8 cellular contexts compared by ENCODE assay signal in genomic region chr11:74988541-74989268, GRCh38. TPM values are rescaled to one million over a fixed set of nuclear protein-coding genes. Genes with fewer than 3 reads are reported as not detected.
DNase-seq lines count a peak whose midpoint lies in the region; ATAC-seq and TF ChIP-seq lines count a peak whose summit lies in the region.

Gene NEU3 (plus strand): TSS chr11:74988933. CDS start chr11:74989061, 128 bp downstream.

- H3K9ac ChIP-seq in KMS-11 = peak within 1 kb of the TSS; percentile 73
- H3K9ac ChIP-seq in fibroblast of lung (ENCODE audit: insufficient read depth, low read length) = peak within 1 kb of the TSS; percentile 74

- H3K27ac ChIP-seq in KMS-11 = peak within 1 kb of the TSS; percentile 40
- H3K27ac ChIP-seq in Peyer's patch = peak within 1 kb of the TSS; percentile 35 to 74 (median 64)
- peak within 1 kb of the TSS; percentile 66 for H3K27ac ChIP-seq in fibroblast of lung (ENCODE audit: insufficient read depth, low read length)

- no peak for TF ChIP-seq POLR2A in Peyer's patch (IDR thresholded peaks at IDR 0.05)

- POLR2A ChIA-PET in naive thymus-derived CD8-positive, alpha-beta T cell (lab: Charles Lee) = interaction anchor here (1.0 to 1.5 kb wide), 4 partner anchors 36 to 152 kb away, joined by 3 to 6 read pairs (median 4); partner anchors contain the start of genes SPCS2 and XRRA1

- H4K20me1 ChIP-seq in KMS-11 (ENCODE audit: insufficient read depth) = no peaks in the 10 kb centered on the region
- no peaks in the 10 kb centered on the region for H4K20me1 ChIP-seq in fibroblast of lung (ENCODE audit: control insufficient read depth, extremely low read depth, insufficient read depth, low read length)

- peak; percentile 87 for DNase-seq in DMS79 treated with DMSO at 0.1 percent for 48 hours (lab: John Stamatoyannopoulos, UW)
- peak; percentile 86 to 94 (median 90) for DNase-seq in Peyer's patch
- peak; percentile 84 to 91 for DNase-seq in activated T-cell treated with anti-CD3 and anti-CD28 coated beads, Interleukin-2, amount 50 U/mL, for 72 hours
- DNase-seq in fibroblast of lung (ENCODE audit: low read depth in 2 of 2) = peak; percentile 75 to 79
- peak; percentile 69 to 89 (median 80) for DNase-seq in naive thymus-derived CD8-positive, alpha-beta T cell
- DNase-seq in stimulated activated naive CD4-positive, alpha-beta T cell (lab: John Stamatoyannopoulos, UW) = peak; percentile 65 to 81 (median 74)

- H3K36me3 Mint-ChIP-seq in activated T-cell treated with anti-CD3 and anti-CD28 coated beads, Interleukin-2, amount 50 U/mL, for 72 hours (ENCODE audit: insufficient read depth in 2 of 2) = peaks cover 0 to 3% of the 10 kb centered on the region in 2 donors
- peaks cover 0 to under 1% (median 0%) of the 10 kb centered on the region in 3 donors for H3K36me3 Mint-ChIP-seq in naive thymus-derived CD8-positive, alpha-beta T cell

- no peaks in the 10 kb centered on the region for H3K9me3 Mint-ChIP-seq in activated T-cell treated with anti-CD3 and anti-CD28 coated beads, Interleukin-2, amount 50 U/mL, for 72 hours
- H3K9me3 Mint-ChIP-seq in naive thymus-derived CD8-positive, alpha-beta T cell = no peaks in the 10 kb centered on the region

- peak within 1 kb of the TSS; percentile 82 for H3K4me2 ChIP-seq in KMS-11
- peak within 1 kb of the TSS; percentile 93 for H3K4me2 ChIP-seq in fibroblast of lung (ENCODE audit: extremely low read depth, insufficient read depth, low read length)

- ATAC-seq in GM21737 (IDR thresholded peaks at IDR 0.05; ENCODE audit: unreplicated experiment) = peak; percentile 83
- peak; percentile 96 to 98 for ATAC-seq in activated T-cell treated with anti-CD3 and anti-CD28 coated beads, Interleukin-2, amount 50 U/mL, for 72 hours (replicated peaks in 1 of 2)
- ATAC-seq in naive thymus-derived CD8-positive, alpha-beta T cell = peak; percentile 96

- no peaks in the 10 kb centered on the region for H3K27me3 ChIP-seq in KMS-11 (ENCODE audit: insufficient read depth, low read depth)
- no peaks in the 10 kb centered on the region for H3K27me3 ChIP-seq in Peyer's patch
- no peaks in the 10 kb centered on the region for H3K27me3 ChIP-seq in fibroblast of lung (ENCODE audit: control insufficient read depth, insufficient read depth, low read length)

- 0 out of 2 replicates have a peak, but pooled peaks cover 12% of the 10 kb centered on the region for H3K79me2 ChIP-seq in KMS-11 (ENCODE audit: insufficient read depth, low read depth)
- H3K79me2 ChIP-seq in fibroblast of lung (ENCODE audit: control insufficient read depth, insufficient read depth, low read length) = no peaks in the 10 kb centered on the region

- H3K4me1 Mint-ChIP-seq in activated T-cell treated with anti-CD3 and anti-CD28 coated beads, Interleukin-2, amount 50 U/mL, for 72 hours (ENCODE audit: low read depth) = peaks cover 34% of the 10 kb centered on the region
- H3K4me1 Mint-ChIP-seq in naive thymus-derived CD8-positive, alpha-beta T cell = peaks cover 16 to 34% (median 30%) of the 10 kb centered on the region in 4 donors

- no peak within 1 kb of the TSS for H3K4me3 ChIP-seq in KMS-11 (IDR thresholded peaks at IDR 0.05; ENCODE audit: insufficient read depth, low read depth, low read length)
- peak within 1 kb of the TSS; percentile 58 to 75 (median 64) for H3K4me3 ChIP-seq in Peyer's patch
- peak within 1 kb of the TSS; percentile 79 to 88 (median 83) for H3K4me3 ChIP-seq in fibroblast of lung (replicated peaks in 1 of 4; ENCODE audit: control extremely low read depth in 1 of 4, insufficient read depth in 1 of 4, low read depth in 3 of 4, low read length in 4 of 4)

- H2AFZ ChIP-seq in KMS-11 (ENCODE audit: low read depth) (peak within 1 kb of the TSS; percentile 80), fibroblast of lung (ENCODE audit: low read length) (peak within 1 kb of the TSS; percentile 79)

- peak within 1 kb of the TSS; percentile 90 to 98 for H3K4me3 Mint-ChIP-seq in activated T-cell treated with anti-CD3 and anti-CD28 coated beads, Interleukin-2, amount 50 U/mL, for 72 hours
- peak within 1 kb of the TSS; percentile 86 to 97 (median 94) for H3K4me3 Mint-ChIP-seq in naive thymus-derived CD8-positive, alpha-beta T cell

- H3K27ac Mint-ChIP-seq in activated T-cell treated with anti-CD3 and anti-CD28 coated beads, Interleukin-2, amount 50 U/mL, for 72 hours = peak within 1 kb of the TSS; percentile 93
- H3K27ac Mint-ChIP-seq in naive thymus-derived CD8-positive, alpha-beta T cell = peak within 1 kb of the TSS; percentile 77 to 95 (median 88)

- H3K27me3 Mint-ChIP-seq in activated T-cell treated with anti-CD3 and anti-CD28 coated beads, Interleukin-2, amount 50 U/mL, for 72 hours (ENCODE audit: low read depth) = no peaks in the 10 kb centered on the region
- no peaks in the 10 kb centered on the region for H3K27me3 Mint-ChIP-seq in naive thymus-derived CD8-positive, alpha-beta T cell

- TF ChIP-seq CTCF in KMS-11 (conservative IDR thresholded peaks at IDR 0.05; ENCODE audit: low read depth, low read length) (no peak), Peyer's patch (IDR thresholded peaks at IDR 0.05) (no peak), fibroblast of lung (conservative IDR thresholded peaks at IDR 0.05 in 1 of 2, IDR thresholded peaks at IDR 0.05 in 1 of 2; ENCODE audit: low read depth in 1 of 2, low read length in 2 of 2) (no peak)

- H3K4me1 ChIP-seq in KMS-11 (ENCODE audit: low read depth, poor library complexity, severe bottlenecking) = peaks cover 28% of the 10 kb centered on the region
- peaks cover 0 to 3% (median 0%) of the 10 kb centered on the region in 4 donors for H3K4me1 ChIP-seq in Peyer's patch
- no peaks in the 10 kb centered on the region for H3K4me1 ChIP-seq in fibroblast of lung (ENCODE audit: control insufficient read depth, extremely low read depth, insufficient read depth, low read length)

- H3K9me3 ChIP-seq in Peyer's patch = no peaks in the 10 kb centered on the region
- H3K9me3 ChIP-seq in fibroblast of lung (ENCODE audit: control insufficient read depth, insufficient read depth, low read depth, low read length) = no peaks in the 10 kb centered on the region

- H3K36me3 ChIP-seq in KMS-11 (ENCODE audit: insufficient read depth) (no peaks in the 10 kb centered on the region), Peyer's patch (no peaks in the 10 kb centered on the region), fibroblast of lung (ENCODE audit: control insufficient read depth, insufficient read depth, low read length) (no peaks in the 10 kb centered on the region)

RNA-seq across cellular contexts. Expression of gene NEU3, which starts in this region (rescaled TPM):
- total RNA-seq in Peyer's patch = 10 to 100 TPM in 2 of 4 donors, 1 to 10 TPM in 2; 6.0 to 14.0 (median 10.1) TPM
- total RNA-seq in activated T-cell treated with anti-CD3 and anti-CD28 coated beads, Interleukin-2, amount 50 U/mL, for 72 hours = 10 to 100 TPM; 15.7 to 16.9 TPM
- total RNA-seq in fibroblast of lung = 6.2 and 6.6 TPM in 2 replicates
- 4.6 and 5.0 TPM in 2 replicates for polyA plus RNA-seq in fibroblast of lung
- 3.0 and 3.3 TPM in 2 replicates for polyA plus RNA-seq in fibroblast of lung (2012)
- polyA minus RNA-seq in fibroblast of lung (ENCODE audit: low replicate concordance) = 7.5 and 8.2 TPM in 2 replicates
- 10 to 100 TPM; 15.1 to 16.6 TPM for total RNA-seq in naive thymus-derived CD8-positive, alpha-beta T cell
- 1 to 10 TPM; 1.5 to 2.2 (median 1.8) TPM for polyA plus RNA-seq in naive thymus-derived CD8-positive, alpha-beta T cell
